11 cellular contexts compared by ENCODE assay signal in the genomic region with DNA sequence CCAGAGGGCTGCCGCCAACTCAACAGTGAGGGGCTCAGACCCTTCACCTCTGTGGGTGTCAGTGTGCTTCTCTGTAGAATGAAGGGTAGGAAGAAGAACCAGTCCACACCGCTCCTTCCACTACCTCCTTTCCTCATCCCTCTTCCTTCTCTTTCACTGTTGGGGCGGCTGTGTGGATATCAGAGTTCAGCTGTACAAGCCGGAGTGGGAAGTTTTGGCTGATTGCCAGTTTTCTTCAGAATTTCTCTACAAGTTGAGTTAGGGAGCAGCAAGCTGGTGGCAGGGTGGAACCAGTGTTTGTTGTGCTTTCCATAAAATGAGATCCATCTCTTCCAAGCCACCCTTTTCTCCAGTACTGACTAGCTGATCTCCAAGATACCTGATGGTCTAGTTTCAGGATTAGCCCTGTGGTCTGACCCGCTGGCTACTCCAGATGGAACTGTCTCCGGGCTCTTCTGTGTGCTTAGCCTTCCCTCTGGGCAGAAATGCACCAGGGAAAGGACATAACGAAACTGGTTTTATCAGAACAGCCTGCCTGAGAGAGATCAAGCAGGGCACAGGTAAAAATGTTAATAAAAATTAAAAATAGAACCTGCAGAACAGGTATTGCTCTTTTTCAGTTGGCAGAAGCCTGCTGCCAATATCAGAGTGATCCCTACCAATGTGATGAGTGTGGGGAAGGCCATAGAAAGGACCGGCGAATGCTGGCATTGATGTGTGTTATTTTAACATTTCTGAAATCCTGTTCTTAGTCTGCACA.
DNase-seq lines count a peak whose midpoint lies in the region; ATAC-seq, FAIRE-seq and TF ChIP-seq lines count a peak whose summit lies in the region.
"Had no signal": no experiment of that assay in that cellular context is flagged by ENCODE, and none has a peak within 500 bp of the region (broad histone marks: within the 10 kb centered on the region; RNA-seq: fewer than 3 reads in every experiment).

No MANE protein-coding gene starts in this region.

- peak; percentile 40 for DNase-seq in NCI-H2227 (lab: John Stamatoyannopoulos, UW; ENCODE audit: unreplicated experiment)
- DNase-seq in NCI-H2227 treated with DMSO at 0.1 percent for 48 hours (lab: John Stamatoyannopoulos, UW) = no peak
- DNase-seq in astrocyte (ENCODE audit: low read depth) = no peak
- peak; percentile 61 for DNase-seq in left kidney (ENCODE audit: low read depth, low spot score)
- DNase-seq in thoracic aorta (ENCODE audit: low spot score) = no peak
- no peak for DNase-seq in dedifferentiated amniotic fluid mesenchymal stem cell (ENCODE audit: extremely low spot score)
- no peak for DNase-seq in Caco-2
- DNase-seq: activated CD4-positive, alpha-beta T cell treated with anti-CD3 and anti-CD28 coated beads for 4 hours; stimulated activated CD4-positive, alpha-beta T cell treated with anti-CD3 and anti-CD28 coated beads, Interleukin-4, amount 100 ng/mL, for 4 hours had no signal

- H3K27ac Mint-ChIP-seq in astrocyte (ENCODE audit: unreplicated experiment) = peak overlapping the region; percentile 29
- no peak overlapping the region for H3K27ac Mint-ChIP-seq in Caco-2 (ENCODE audit: unreplicated experiment)

- BruUV-seq in Caco-2 (replicated peaks; lab: Mats Ljungman, UMichigan) = no TSS peak

- no peaks in the 10 kb centered on the region for H3K36me3 ChIP-seq in astrocyte (ENCODE audit: insufficient read depth, low read length)
- no peaks in the 10 kb centered on the region for H3K36me3 ChIP-seq in thoracic aorta
- H3K36me3 ChIP-seq in Caco-2 (ENCODE audit: control insufficient read depth, insufficient read depth, low read length) = no peaks in the 10 kb centered on the region

- no peaks in the 10 kb centered on the region for H4K20me1 ChIP-seq in astrocyte (ENCODE audit: insufficient read depth, low read length)

- H3K27me3 ChIP-seq in astrocyte (ENCODE audit: insufficient read depth, low read length) = no peaks in the 10 kb centered on the region
- H3K27me3 ChIP-seq in thoracic aorta (replicated peaks; ENCODE audit: insufficient read depth) = no peaks in the 10 kb centered on the region
- H3K27me3 ChIP-seq in Caco-2 (replicated peaks; ENCODE audit: control insufficient read depth, insufficient read depth, low read length) = no peaks in the 10 kb centered on the region

- no peaks in the 10 kb centered on the region for H3K27me3 Mint-ChIP-seq in astrocyte (ENCODE audit: low read depth, unreplicated experiment)
- H3K27me3 Mint-ChIP-seq in Caco-2 (ENCODE audit: insufficient read depth, unreplicated experiment) = no peaks in the 10 kb centered on the region

- H3K36me3 Mint-ChIP-seq in astrocyte (ENCODE audit: low read depth, unreplicated experiment) (peaks cover 2% of the 10 kb centered on the region), Caco-2 (ENCODE audit: insufficient read depth, unreplicated experiment) (no peaks in the 10 kb centered on the region)

- H3K79me2 ChIP-seq in astrocyte (ENCODE audit: insufficient read depth, low read length) = no peaks in the 10 kb centered on the region

- CTCF ChIA-PET in Caco-2 (lab: Charles Lee) = interaction anchor here (0.6 to 1.7 kb wide), 8 partner anchors 54 to 274 kb away, joined by 3 to 23 read pairs (median 4); no protein-coding TSS in a partner anchor

- H3K9me3 ChIP-seq in astrocyte (ENCODE audit: insufficient read depth, low read depth, low read length) (no peaks in the 10 kb centered on the region), thoracic aorta (no peaks in the 10 kb centered on the region), Caco-2 (no peaks in the 10 kb centered on the region)

- no peak overlapping the region for H2AFZ ChIP-seq in astrocyte (ENCODE audit: low read depth, low read length)

- ATAC-seq in thoracic aorta (ENCODE audit: insufficient number of reproducible peaks, low FRiP score, low read depth) (no peak), HG03571 (IDR thresholded peaks at IDR 0.05; ENCODE audit: unreplicated experiment) (no peak)

- H3K27ac ChIP-seq in astrocyte (ENCODE audit: low read depth, low read length) (peak overlapping the region; percentile 14), thoracic aorta (peak overlapping the region; percentile 82 to 88)

- no peak overlapping the region for H3K9ac ChIP-seq in astrocyte (ENCODE audit: low read length)

- intact Hi-C loops in Caco-2 (cut with micrococcal nuclease; ENCODE audit: unreplicated experiment) = loop anchor here (5.0 kb wide), 1 partner anchor 174 kb away; no protein-coding TSS in a partner anchor

- no peaks in the 10 kb centered on the region for H3K9me3 Mint-ChIP-seq in astrocyte (ENCODE audit: unreplicated experiment)
- peaks cover 2% of the 10 kb centered on the region for H3K9me3 Mint-ChIP-seq in Caco-2 (ENCODE audit: unreplicated experiment)

- no peak for FAIRE-seq in astrocyte (lab: Jason Lieb, UNC)
- FAIRE-seq: GM12891 had no signal

- H3K4me3 Mint-ChIP-seq in astrocyte (ENCODE audit: unreplicated experiment) = peak overlapping the region; percentile 63
- H3K4me3 Mint-ChIP-seq in Caco-2 (ENCODE audit: unreplicated experiment) = no peak overlapping the region

- TF ChIP-seq CTCF in astrocyte (IDR thresholded peaks at IDR 0.05; ENCODE audit: insufficient read depth, low read depth, low read length) (no peak), thoracic aorta (IDR thresholded peaks at IDR 0.05) (no peak), Caco-2 (IDR thresholded peaks at IDR 0.05; ENCODE audit: insufficient read depth in 1 of 2, low read depth in 1 of 2, low read length in 1 of 2, severe bottlenecking in 1 of 2, unreplicated experiment in 1 of 2) (no peak)

- POLR2A ChIA-PET in Caco-2 (lab: Charles Lee) = interaction anchor here (0.9 kb wide), 1 partner anchor 170 kb away, joined by 4 read pairs; no protein-coding TSS in a partner anchor

- peak overlapping the region; percentile 48 for H3K4me2 ChIP-seq in astrocyte (ENCODE audit: low read length)

- H3K4me3 ChIP-seq in astrocyte (ENCODE audit: insufficient read depth, low read depth, low read length) (peak overlapping the region; percentile 2), thoracic aorta (no peak overlapping the region), Caco-2 (ENCODE audit: low read depth, low read length) (no peak overlapping the region)

- H3K4me1 ChIP-seq in astrocyte (ENCODE audit: insufficient read depth, low read length) (peaks cover 47% of the 10 kb centered on the region), thoracic aorta (ENCODE audit: control insufficient read depth in 1 of 2, low read depth in 2 of 2) (peaks cover 36 to 48% of the 10 kb centered on the region in 2 donors), Caco-2 (peaks cover 20% of the 10 kb centered on the region)

- H3K4me1 Mint-ChIP-seq in astrocyte (ENCODE audit: low read depth, unreplicated experiment) = peaks cover 57% of the 10 kb centered on the region
- peaks cover 17% of the 10 kb centered on the region for H3K4me1 Mint-ChIP-seq in Caco-2 (ENCODE audit: low read depth, unreplicated experiment)

Comparison
In these comparisons a context has a peak if more than half of its experiments do, and no peak if none do; other contexts are left out.
1. DNase-seq: peak in NCI-H2227 (single experiment) and left kidney (single experiment); none in NCI-H2227 treated with DMSO at 0.1 percent for 48 hours (single experiment), astrocyte (single experiment), thoracic aorta (single experiment), dedifferentiated amniotic fluid mesenchymal stem cell (single experiment) and Caco-2 (0 of 2).